ENCODE assay signal across 25 cellular contexts in the genomic region with DNA sequence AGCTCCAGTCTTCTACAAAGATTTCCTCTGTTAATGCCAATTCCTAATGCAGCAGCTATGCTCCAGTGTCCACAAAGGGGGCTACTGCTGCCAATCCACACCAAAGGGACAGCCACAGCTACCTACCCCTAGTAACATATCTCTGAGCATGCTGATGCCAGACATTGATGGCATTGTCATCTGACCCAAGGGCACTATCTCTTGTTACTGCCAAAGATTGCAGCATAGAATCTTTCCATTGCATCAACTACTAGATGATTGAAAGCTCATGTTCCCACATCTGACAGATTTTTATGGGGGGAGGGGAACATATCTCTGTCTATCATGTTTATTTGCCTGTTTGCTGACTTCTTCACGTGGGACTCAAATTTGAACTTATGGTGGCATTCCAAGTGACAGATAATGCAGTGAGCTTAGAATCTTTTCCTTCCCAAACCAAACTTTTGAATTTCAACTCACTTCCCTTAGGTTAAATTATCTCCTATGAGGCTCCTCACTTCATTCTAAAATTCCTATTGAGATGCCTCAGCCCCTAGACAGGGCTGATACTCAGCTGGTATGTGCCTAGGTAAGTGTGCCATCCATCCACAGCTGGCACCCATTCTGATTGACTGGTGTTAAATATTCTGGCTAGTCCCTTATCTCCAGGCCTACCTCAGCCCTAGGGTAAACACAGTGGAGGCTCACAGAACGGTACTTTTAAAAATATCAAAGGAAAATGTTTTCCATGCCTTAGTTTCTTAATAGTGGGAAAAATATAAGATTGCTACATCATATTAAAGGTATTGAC.
"Had no signal": no experiment of that assay in that cellular context is flagged by ENCODE, and none has a peak within 500 bp of the region (broad histone marks: within the 10 kb centered on the region; RNA-seq: fewer than 3 reads in every experiment).

No MANE protein-coding gene starts in this region.

- H3K27me3 ChIP-seq: brain microvascular endothelial cell, SJCRH30 had no signal

- ATAC-seq: activated naive CD4-positive, alpha-beta T cell treated with anti-CD3 and anti-CD28 coated beads, Interleukin-2, amount 50 U/mL, for 72 hours; activated T-cell treated with anti-CD3 and anti-CD28 coated beads, Interleukin-2, amount 50 U/mL, for 4 hours; Panc1; T-helper 17 cell; WTC11 had no signal

- H3K36me3 ChIP-seq: brain microvascular endothelial cell, SJCRH30 had no signal

- H3K4me3 ChIP-seq: SJCRH30 had no signal

- DNase-seq: activated CD4-positive, alpha-beta T cell treated with anti-CD3 and anti-CD28 coated beads for 1 hour; activated CD4-positive, alpha-beta T cell treated with anti-CD3 and anti-CD28 coated beads, Interleukin-2, amount 10 ng/mL, durations not matched to agents 24 days and 14 days; activated CD4-positive, alpha-beta T cell treated with anti-CD3 and anti-CD28 coated beads, Interleukin-2, amount 50 U/mL, for 48 hours; activated effector memory CD4-positive, alpha-beta T cell treated with anti-CD3 and anti-CD28 coated beads, Interleukin-2, amount 50 U/mL, for 16 hours; activated naive CD4-positive, alpha-beta T cell treated with Interleukin-2 at 50 U/mL for 16 hours; activated T-cell treated with anti-CD3 and anti-CD28 coated beads, Interleukin-2, amount 50 U/mL, for 4 hours; brain microvascular endothelial cell; cerebellar nuclear complex; Karpas-422; NCI-H1048; NCI-H146; NCI-H187 treated with DMSO at 0.1 percent for 48 hours; NCI-H2081 treated with DMSO at 0.1 percent for 48 hours; NCI-H2171; NCI-H226; NCI-H526 treated with DMSO at 0.1 percent for 48 hours; NCI-H82; Right ventricle myocardium superior; SJCRH30; T-helper 17 cell; T-helper 9 cell had no signal

- H3K9me3 ChIP-seq: SJCRH30 had no signal

- H3K27ac ChIP-seq: brain microvascular endothelial cell, RWPE1, SJCRH30 had no signal
